8 cellular contexts compared by ENCODE assay signal in genomic region chr22:23237201-23237798, GRCh38. TPM values are rescaled to one million over a fixed set of nuclear protein-coding genes. Genes with fewer than 3 reads are reported as not detected.
DNase-seq lines count a peak whose midpoint lies in the region; ATAC-seq lines count a peak whose summit lies in the region.

No MANE protein-coding gene starts in this region.

- H3K27me3 ChIP-seq in layer of hippocampus (ENCODE audit: control insufficient read depth, insufficient read depth, low read length): no peaks in the 10 kb centered on the region

- no peak for ATAC-seq in HG03439 (IDR thresholded peaks at IDR 0.05; ENCODE audit: unreplicated experiment)
- ATAC-seq in HG02759 (IDR thresholded peaks at IDR 0.05; ENCODE audit: unreplicated experiment): no peak
- ATAC-seq in HG03571 (IDR thresholded peaks at IDR 0.05; ENCODE audit: unreplicated experiment): no peak

- peak; percentile 14 for DNase-seq in A172 (ENCODE audit: low spot score)
- DNase-seq in NCI-H1105 treated with DMSO at 0.1 percent for 48 hours (lab: John Stamatoyannopoulos, UW): peak; percentile 44
- DNase-seq in anterior cingulate cortex (lab: John Stamatoyannopoulos, UW): peak in 52 of 58 donors; percentile 16 to 91 (median 66)
- no peak for DNase-seq in ACHN

- peak overlapping the region; percentile 67 for H3K27ac ChIP-seq in layer of hippocampus (ENCODE audit: low read depth, low read length)

- in situ Hi-C loops in ACHN (cut with HindIII; ENCODE audit: low pct_ligation_motif_present, low pct_unique_long_range_greater_than_20kb, low sequenced_read_pairs): no loop called here

RNA-seq across cellular contexts. Expression of gene BCR, which starts 57.0 kb away (rescaled TPM):
- 12.1 and 28.1 TPM in 2 replicates for total RNA-seq in A172 (2014; rRNA removed; shearing (Covaris generic))
